ENCODE assay signal across 9 cellular contexts in genomic region chr10:5466451-5466996, GRCh38. TPM values are rescaled to one million over a fixed set of nuclear protein-coding genes. Genes with fewer than 3 reads are reported as not detected.
A peak's percentile ranks its signal among the peaks of the same experiment; 100 is the strongest.
DNase-seq lines count a peak whose midpoint lies in the region; ATAC-seq and TF ChIP-seq lines count a peak whose summit lies in the region.
"Had no signal": no experiment of that assay in that cellular context is flagged by ENCODE, and none has a peak within 500 bp of the region (broad histone marks: within the 10 kb centered on the region; RNA-seq: fewer than 3 reads in every experiment).

No MANE protein-coding gene starts in this region.

- no peak overlapping the region for H3K4me3 Mint-ChIP-seq in Caco-2 (ENCODE audit: unreplicated experiment)
- H3K4me3 Mint-ChIP-seq in naive thymus-derived CD4-positive, alpha-beta T cell: peak overlapping the region in 1 of 10 donors; percentile 18
- no peak overlapping the region for H3K4me3 Mint-ChIP-seq in CD4-positive, alpha-beta memory T cell

- no peaks in the 10 kb centered on the region for H3K9me3 ChIP-seq in Caco-2
- peaks cover 0 to 5% (median 0%) of the 10 kb centered on the region in 3 experiments for H3K9me3 ChIP-seq in naive thymus-derived CD4-positive, alpha-beta T cell (ENCODE audit: control insufficient read depth in 2 of 3, low read length in 3 of 3)
- no peaks in the 10 kb centered on the region for H3K9me3 ChIP-seq in CD4-positive, alpha-beta memory T cell (ENCODE audit: control insufficient read depth in 1 of 2, low read length in 2 of 2)

- intact Hi-C loops in Caco-2 (cut with micrococcal nuclease; ENCODE audit: unreplicated experiment) (loop anchor here (2.0 kb wide), 1 partner anchor 22 kb away; no protein-coding TSS in a partner anchor), posterior vena cava (cut with DNase I) (no loop called here)
- intact Hi-C loops in naive thymus-derived CD4-positive, alpha-beta T cell (cut with micrococcal nuclease): no loop called here
- intact Hi-C loops in CD4-positive, alpha-beta memory T cell (cut with micrococcal nuclease): no loop called here

- H3K4me1 Mint-ChIP-seq in Caco-2 (ENCODE audit: low read depth, unreplicated experiment): peaks cover 21% of the 10 kb centered on the region
- H3K4me1 Mint-ChIP-seq in naive thymus-derived CD4-positive, alpha-beta T cell: peaks cover 3 to 9% (median 7%) of the 10 kb centered on the region in 7 donors
- peaks cover 0 to 1% (median 0%) of the 10 kb centered on the region in 4 donors for H3K4me1 Mint-ChIP-seq in CD4-positive, alpha-beta memory T cell

- peaks cover 40% of the 10 kb centered on the region for H3K4me1 ChIP-seq in Caco-2
- no peaks in the 10 kb centered on the region for H3K4me1 ChIP-seq in naive thymus-derived CD4-positive, alpha-beta T cell (ENCODE audit: control insufficient read depth in 2 of 2, insufficient read depth in 2 of 2, low read length in 2 of 2)
- H3K4me1 ChIP-seq in CD4-positive, alpha-beta memory T cell (ENCODE audit: insufficient read depth, low read length): no peaks in the 10 kb centered on the region

- no peak overlapping the region for H3K4me3 ChIP-seq in Caco-2 (ENCODE audit: low read depth, low read length)
- H3K4me3 ChIP-seq in epithelial cell of esophagus (ENCODE audit: low read length): peak overlapping the region; percentile 11
- no peak overlapping the region for H3K4me3 ChIP-seq in naive thymus-derived CD4-positive, alpha-beta T cell (ENCODE audit: low read length)
- H3K4me3 ChIP-seq in CD4-positive, alpha-beta memory T cell (ENCODE audit: low read length in 2 of 2): no peak overlapping the region

- POLR2A ChIA-PET in Caco-2 (lab: Charles Lee): interaction anchor here (0.9 kb wide), 1 partner anchor 218 kb away, joined by 3 read pairs; the partner anchor contains the start of gene TASOR2
- POLR2A ChIA-PET in naive thymus-derived CD4-positive, alpha-beta T cell (lab: Charles Lee): no interaction called here
- POLR2A ChIA-PET in CD4-positive, alpha-beta memory T cell (lab: Charles Lee; ENCODE audit: partially characterized antibody): no interaction called here

- DNase-seq in Caco-2 (peak in 1 of 2 experiments; percentile 45), NCI-H187 (lab: John Stamatoyannopoulos, UW) (peak; percentile 18 to 47), epithelial cell of esophagus (ENCODE audit: low read depth) (peak; percentile 97), posterior vena cava (ENCODE audit: low spot score) (no peak)
- peak in 1 of 9 donors; percentile 13 for DNase-seq in naive thymus-derived CD4-positive, alpha-beta T cell
- DNase-seq in CD4-positive, alpha-beta memory T cell: no peak
- DNase-seq: naive B cell had no signal

- H3K9me3 Mint-ChIP-seq in Caco-2 (ENCODE audit: unreplicated experiment): no peaks in the 10 kb centered on the region
- H3K9me3 Mint-ChIP-seq in naive thymus-derived CD4-positive, alpha-beta T cell: peaks cover 0 to 8% (median 0%) of the 10 kb centered on the region in 11 donors
- peaks cover 0 to 3% (median 0%) of the 10 kb centered on the region in 8 donors for H3K9me3 Mint-ChIP-seq in CD4-positive, alpha-beta memory T cell

- no peak overlapping the region for H3K27ac ChIP-seq in naive thymus-derived CD4-positive, alpha-beta T cell (ENCODE audit: low read depth, low read length)
- no peak overlapping the region for H3K27ac ChIP-seq in CD4-positive, alpha-beta memory T cell (ENCODE audit: low read depth, low read length)

- peak; percentile 37 for ATAC-seq in naive thymus-derived CD4-positive, alpha-beta T cell
- ATAC-seq in GM18498 (IDR thresholded peaks at IDR 0.05; ENCODE audit: unreplicated experiment) (no peak), HG03196 (IDR thresholded peaks at IDR 0.05; ENCODE audit: unreplicated experiment) (no peak)

- H3K27me3 ChIP-seq in Caco-2 (replicated peaks; ENCODE audit: control insufficient read depth, insufficient read depth, low read length): no peaks in the 10 kb centered on the region
- no peaks in the 10 kb centered on the region for H3K27me3 ChIP-seq in naive thymus-derived CD4-positive, alpha-beta T cell (ENCODE audit: control insufficient read depth in 2 of 2, insufficient read depth in 2 of 2, low read length in 2 of 2)
- no peaks in the 10 kb centered on the region for H3K27me3 ChIP-seq in CD4-positive, alpha-beta memory T cell (ENCODE audit: insufficient read depth, low read length)

- peak overlapping the region; percentile 40 for H3K27ac Mint-ChIP-seq in Caco-2 (ENCODE audit: unreplicated experiment)
- peak overlapping the region in 3 of 9 donors; percentile 12 to 49 (median 22) for H3K27ac Mint-ChIP-seq in naive thymus-derived CD4-positive, alpha-beta T cell
- no peak overlapping the region for H3K27ac Mint-ChIP-seq in CD4-positive, alpha-beta memory T cell
- H3K27ac Mint-ChIP-seq: naive B cell had no signal

- H3K36me3 ChIP-seq in Caco-2 (ENCODE audit: control insufficient read depth, insufficient read depth, low read length): no peaks in the 10 kb centered on the region
- H3K36me3 ChIP-seq in naive thymus-derived CD4-positive, alpha-beta T cell (ENCODE audit: control insufficient read depth in 2 of 3, insufficient read depth in 3 of 3, low read length in 3 of 3): no peaks in the 10 kb centered on the region
- H3K36me3 ChIP-seq in CD4-positive, alpha-beta memory T cell (ENCODE audit: insufficient read depth, low read length): no peaks in the 10 kb centered on the region

- no TSS peak for BruUV-seq in Caco-2 (replicated peaks; lab: Mats Ljungman, UMichigan)

- CTCF ChIA-PET in Caco-2 (lab: Charles Lee): interaction anchor here (1.0 to 2.3 kb wide), 2 partner anchors 19 to 157 kb away, joined by 10 to 11 read pairs; no protein-coding TSS in a partner anchor
- CTCF ChIA-PET in naive thymus-derived CD4-positive, alpha-beta T cell (lab: Charles Lee): interaction anchor here (0.6 kb wide), 1 partner anchor 1525 kb away, joined by 3 read pairs; no protein-coding TSS in a partner anchor
- CTCF ChIA-PET in CD4-positive, alpha-beta memory T cell (lab: Charles Lee; ENCODE audit: partially characterized antibody): interaction anchor here (1.6 to 2.7 kb wide), 3 partner anchors 12 to 163 kb away, joined by 6 to 7 read pairs (median 6); no protein-coding TSS in a partner anchor

- H3K36me3 Mint-ChIP-seq in Caco-2 (ENCODE audit: insufficient read depth, unreplicated experiment): peaks cover 33% of the 10 kb centered on the region
- peaks cover 0 to 4% (median 0%) of the 10 kb centered on the region in 5 donors for H3K36me3 Mint-ChIP-seq in naive thymus-derived CD4-positive, alpha-beta T cell
- no peaks in the 10 kb centered on the region for H3K36me3 Mint-ChIP-seq in CD4-positive, alpha-beta memory T cell
- H3K36me3 Mint-ChIP-seq: naive B cell had no signal

- TF ChIP-seq CTCF in Caco-2 (IDR thresholded peaks at IDR 0.05; ENCODE audit: insufficient read depth in 1 of 2, low read depth in 1 of 2, low read length in 1 of 2, severe bottlenecking in 1 of 2, unreplicated experiment in 1 of 2) (no peak), epithelial cell of esophagus (IDR thresholded peaks at IDR 0.05; ENCODE audit: insufficient read depth, low read depth, low read length, missing control alignments) (no peak)

- H3K27me3 Mint-ChIP-seq in Caco-2 (ENCODE audit: insufficient read depth, unreplicated experiment): no peaks in the 10 kb centered on the region
- peaks cover 0 to 2% (median 0%) of the 10 kb centered on the region in 5 donors for H3K27me3 Mint-ChIP-seq in naive thymus-derived CD4-positive, alpha-beta T cell
- H3K27me3 Mint-ChIP-seq in CD4-positive, alpha-beta memory T cell: peaks cover 2 to 3% of the 10 kb centered on the region in 2 donors

RNA-seq across cellular contexts. Expression of gene CALML5, which starts 32.8 kb away (rescaled TPM):
- total RNA-seq in Caco-2 (2022): not detected in 2 replicates
- not detected for total RNA-seq in naive thymus-derived CD4-positive, alpha-beta T cell
- polyA plus RNA-seq in naive thymus-derived CD4-positive, alpha-beta T cell: not detected
- not detected for total RNA-seq in CD4-positive, alpha-beta memory T cell
- polyA plus RNA-seq in CD4-positive, alpha-beta memory T cell: not detected
- total RNA-seq in posterior vena cava: not detected

RNA-seq across cellular contexts. Expression of gene NET1, which starts 54.2 kb away (rescaled TPM):
- total RNA-seq in Caco-2 (2022): 149 and 175 TPM in 2 replicates
- 10 to 100 TPM; 31.6 to 61.6 (median 33.2) TPM for total RNA-seq in naive thymus-derived CD4-positive, alpha-beta T cell
- 10 to 100 TPM; 47.9 to 52.9 TPM for polyA plus RNA-seq in naive thymus-derived CD4-positive, alpha-beta T cell
- 10 to 100 TPM; 14.0 to 16.4 TPM for total RNA-seq in CD4-positive, alpha-beta memory T cell
- 1 to 10 TPM; 5.4 to 7.0 TPM for polyA plus RNA-seq in CD4-positive, alpha-beta memory T cell
- total RNA-seq in posterior vena cava: 100 to 1,000 TPM in 1 of 2 donors, 10 to 100 TPM in 1; 99.3 to 113 TPM

RNA-seq across cellular contexts. Expression of gene CALML3, which starts 58.2 kb away (rescaled TPM):
- 0.18 TPM in 1 of 2 replicates, not detected in the other for total RNA-seq in Caco-2 (2022)
- total RNA-seq in naive thymus-derived CD4-positive, alpha-beta T cell: not detected
- polyA plus RNA-seq in naive thymus-derived CD4-positive, alpha-beta T cell: not detected
- not detected for total RNA-seq in CD4-positive, alpha-beta memory T cell
- polyA plus RNA-seq in CD4-positive, alpha-beta memory T cell: not detected
- total RNA-seq in posterior vena cava: not detected

Comparison
In these comparisons a context has a peak if more than half of its experiments do, and no peak if none do; other contexts are left out.
1. DNase-seq: peak in NCI-H187 (2 of 2) and epithelial cell of esophagus (single experiment); none in CD4-positive, alpha-beta memory T cell (0 of 5) and posterior vena cava (single experiment).